8 cellular contexts compared by ENCODE assay signal in the genomic region with DNA sequence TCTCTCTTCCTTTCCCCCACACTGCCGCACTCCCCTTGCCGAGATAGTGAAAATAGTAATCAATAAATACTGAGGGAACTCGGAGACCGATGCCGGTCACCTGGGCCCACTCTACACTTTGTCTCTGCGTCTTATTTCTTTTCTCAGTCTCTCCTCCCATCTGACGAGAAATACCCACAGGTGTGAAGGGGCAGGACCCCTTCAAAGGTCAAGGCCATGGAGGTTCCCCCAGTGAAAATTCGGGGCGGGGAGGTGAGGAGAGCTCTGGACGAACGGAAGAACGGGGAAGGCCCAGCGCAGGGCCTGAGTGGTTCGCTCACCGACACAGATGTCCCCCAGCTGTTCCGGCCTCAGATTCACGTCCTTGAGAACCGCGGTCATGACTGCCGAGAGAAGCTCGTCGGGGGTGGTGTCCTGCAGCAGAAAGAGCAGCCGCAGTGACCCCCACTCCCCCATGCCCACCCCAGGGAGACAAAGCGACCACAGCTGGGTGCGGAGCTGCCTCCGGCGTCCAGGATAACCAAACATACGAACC. TPM values are rescaled to one million over a fixed set of nuclear protein-coding genes. Genes with fewer than 3 reads are reported as not detected.
DNase-seq lines count a peak whose midpoint lies in the region; ATAC-seq lines count a peak whose summit lies in the region.

No MANE protein-coding gene starts in this region.

- no peaks in the 10 kb centered on the region for H3K9me3 Mint-ChIP-seq in activated T-cell treated with anti-CD3 and anti-CD28 coated beads, Interleukin-2, amount 50 U/mL, for 4 hours

- peak overlapping the region; percentile 74 for H3K4me3 ChIP-seq in neuron (ENCODE audit: low read length)

- peak overlapping the region; percentile 86 for H3K4me3 Mint-ChIP-seq in activated T-cell treated with anti-CD3 and anti-CD28 coated beads, Interleukin-2, amount 50 U/mL, for 4 hours
- peak overlapping the region; percentile 99 for H3K4me3 Mint-ChIP-seq in T-helper 17 cell

- H3K4me1 ChIP-seq in neuron (ENCODE audit: insufficient read depth, low read length) = peaks cover 12% of the 10 kb centered on the region

- peak overlapping the region; percentile 46 for H2AFZ ChIP-seq in neuron (ENCODE audit: low read depth, low read length)

- peaks cover 25% of the 10 kb centered on the region for H3K36me3 ChIP-seq in neuron (ENCODE audit: insufficient read depth, low read length)

- ATAC-seq in activated T-cell treated with anti-CD3 and anti-CD28 coated beads, Interleukin-2, amount 50 U/mL, for 4 hours = no peak
- ATAC-seq in T-helper 17 cell (no peak), esophagus mucosa (peak; percentile 2), GM18868 (IDR thresholded peaks at IDR 0.05; ENCODE audit: unreplicated experiment) (no peak)

- no peaks in the 10 kb centered on the region for H3K27me3 ChIP-seq in neuron (ENCODE audit: insufficient read depth, low read length)

- H3K27me3 Mint-ChIP-seq in activated T-cell treated with anti-CD3 and anti-CD28 coated beads, Interleukin-2, amount 50 U/mL, for 4 hours (ENCODE audit: low read depth) = no peaks in the 10 kb centered on the region
- H3K27me3 Mint-ChIP-seq in T-helper 17 cell = no peaks in the 10 kb centered on the region

- DNase-seq in activated T-cell treated with anti-CD3 and anti-CD28 coated beads, Interleukin-2, amount 50 U/mL, for 4 hours = no peak
- DNase-seq in activated T-cell treated with anti-CD3 and anti-CD28 coated beads for 4 hours = no peak
- DNase-seq in T-helper 17 cell = no peak
- no peak for DNase-seq in stimulated activated naive CD4-positive, alpha-beta T cell treated with Interleukin-2 at 50 U/mL for 16 hours (lab: John Stamatoyannopoulos, UW)
- DNase-seq in H4 (ENCODE audit: low spot score) = no peak

- peaks cover 62% of the 10 kb centered on the region for H3K4me1 Mint-ChIP-seq in activated T-cell treated with anti-CD3 and anti-CD28 coated beads, Interleukin-2, amount 50 U/mL, for 4 hours (ENCODE audit: low read depth)
- H3K4me1 Mint-ChIP-seq in T-helper 17 cell = peaks cover 58% of the 10 kb centered on the region

- peaks cover 11% of the 10 kb centered on the region for H3K36me3 Mint-ChIP-seq in activated T-cell treated with anti-CD3 and anti-CD28 coated beads, Interleukin-2, amount 50 U/mL, for 4 hours (ENCODE audit: insufficient read depth)
- H3K36me3 Mint-ChIP-seq in T-helper 17 cell (ENCODE audit: low read depth) = peaks cover 6% of the 10 kb centered on the region

- H3K9me3 ChIP-seq in T-helper 17 cell (ENCODE audit: control insufficient read depth, low read length, poor library complexity, severe bottlenecking) (no peaks in the 10 kb centered on the region), neuron (ENCODE audit: low read length) (no peaks in the 10 kb centered on the region)

- H3K27ac Mint-ChIP-seq in T-helper 17 cell = peak overlapping the region; percentile 97

RNA-seq across cellular contexts. Expression of a gene that starts 0.6 kb away (rescaled TPM):
- total RNA-seq in activated T-cell treated with anti-CD3 and anti-CD28 coated beads, Interleukin-2, amount 50 U/mL, for 4 hours = 10 to 100 TPM; 49.6 to 62.0 (median 60.0) TPM
- 10 to 100 TPM; 78.2 to 79.3 TPM for total RNA-seq in T-helper 17 cell
- 72.7 TPM for total RNA-seq in esophagus mucosa
- total RNA-seq in H4 (2014; rRNA removed; shearing (Covaris generic)) = 2.5 and 5.7 TPM in 2 replicates

RNA-seq across cellular contexts. Expression of a gene that starts 2.1 kb away (rescaled TPM):
- total RNA-seq in activated T-cell treated with anti-CD3 and anti-CD28 coated beads, Interleukin-2, amount 50 U/mL, for 4 hours = 10 to 100 TPM; 35.7 to 45.1 (median 37.7) TPM
- total RNA-seq in T-helper 17 cell = 10 to 100 TPM; 44.0 to 45.5 TPM
- 41.5 TPM for total RNA-seq in esophagus mucosa
- 3.8 and 15.2 TPM in 2 replicates for total RNA-seq in H4 (2014; rRNA removed; shearing (Covaris generic))

RNA-seq across cellular contexts. Expression of a gene that starts 29.0 kb away (rescaled TPM):
- 10 to 100 TPM; 45.3 to 47.4 (median 45.5) TPM for total RNA-seq in activated T-cell treated with anti-CD3 and anti-CD28 coated beads, Interleukin-2, amount 50 U/mL, for 4 hours
- total RNA-seq in T-helper 17 cell = 10 to 100 TPM; 39.8 to 51.9 TPM
- 39.6 TPM for total RNA-seq in esophagus mucosa
- 11.6 and 13.7 TPM in 2 replicates for total RNA-seq in H4 (2014; rRNA removed; shearing (Covaris generic))
